12 cellular contexts compared by ENCODE assay signal in genomic region chr13:97275265-97275664, GRCh38. TPM values are rescaled to one million over a fixed set of nuclear protein-coding genes. Genes with fewer than 3 reads are reported as not detected.
DNase-seq lines count a peak whose midpoint lies in the region; ATAC-seq and TF ChIP-seq lines count a peak whose summit lies in the region.
"Had no signal": no experiment of that assay in that cellular context is flagged by ENCODE, and none has a peak within 500 bp of the region (broad histone marks: within the 10 kb centered on the region; RNA-seq: fewer than 3 reads in every experiment).

No MANE protein-coding gene starts in this region.

- peaks cover 9% of the 10 kb centered on the region for H3K4me1 ChIP-seq in prostate gland (replicated peaks)

- H3K27me3 ChIP-seq in prostate gland (replicated peaks; ENCODE audit: insufficient read depth), result no peaks in the 10 kb centered on the region
- H3K27me3 ChIP-seq: SJCRH30, thyroid gland had no signal

- DNase-seq in Right ventricle myocardium inferior (ENCODE audit: missing footprints) (no peak), cardiac septum (ENCODE audit: low spot score) (no peak), dermis blood vessel endothelial cell (peak; percentile 88), memory B cell (ENCODE audit: low spot score in 2 of 2) (no peak), NCI-H1092 (lab: John Stamatoyannopoulos, UW) (no peak), prostate gland (ENCODE audit: low spot score) (no peak)
- DNase-seq: activated T-cell treated with anti-CD3 and anti-CD28 coated beads for 4 hours, posterior cingulate gyrus, SJCRH30, thyroid gland had no signal

- no peak overlapping the region for H3K4me3 ChIP-seq in prostate gland
- H3K4me3 ChIP-seq: SJCRH30, thyroid gland had no signal

- H3K27ac Mint-ChIP-seq in memory B cell, result peak overlapping the region; percentile 36

- peaks cover 34% of the 10 kb centered on the region for H3K4me1 Mint-ChIP-seq in memory B cell

- H3K36me3 Mint-ChIP-seq in memory B cell, result peaks cover 28% of the 10 kb centered on the region

- ATAC-seq in Right ventricle myocardium inferior (peak; percentile 53), memory B cell (ENCODE audit: low read depth) (no peak), GM21423 (IDR thresholded peaks at IDR 0.05; ENCODE audit: unreplicated experiment) (no peak), HG03432 (IDR thresholded peaks at IDR 0.05; ENCODE audit: unreplicated experiment) (no peak)

- H3K27ac ChIP-seq in prostate gland, result peak overlapping the region in 1 of 2 donors; percentile 29
- H3K27ac ChIP-seq: SJCRH30 had no signal

- WGBS in prostate gland, result 23% methylated on average over 4 of the region's 4 CpGs

- H3K9me3 Mint-ChIP-seq in memory B cell, result peaks cover 3% of the 10 kb centered on the region

- H3K27me3 Mint-ChIP-seq in memory B cell, result no peaks in the 10 kb centered on the region

- no peak for TF ChIP-seq CTCF in prostate gland (IDR thresholded peaks at IDR 0.05)

- H3K36me3 ChIP-seq in prostate gland, result no peaks in the 10 kb centered on the region
- H3K36me3 ChIP-seq: thyroid gland had no signal

- no peaks in the 10 kb centered on the region for H3K9me3 ChIP-seq in prostate gland
- H3K9me3 ChIP-seq: SJCRH30, thyroid gland had no signal

- no peak for TF ChIP-seq POLR2A in prostate gland (IDR thresholded peaks at IDR 0.05)

- no peak overlapping the region for H3K4me3 Mint-ChIP-seq in memory B cell

- intact Hi-C loops in Right ventricle myocardium inferior (cut with DNase I) (no loop called here), cardiac septum (cut with DNase I) (no loop called here), prostate gland (cut with DNase I) (loop anchor here (5.0 kb wide), 1 partner anchor 33 kb away; no protein-coding TSS in a partner anchor)

RNA-seq across cellular contexts. Expression of gene MBNL2, which starts 53.1 kb away (rescaled TPM):
- 69.1 TPM for total RNA-seq in Right ventricle myocardium inferior
- total RNA-seq in cardiac septum, result 67.6 TPM
- total RNA-seq in dermis blood vessel endothelial cell, result 78.3 and 90.6 TPM in 2 replicates
- total RNA-seq in prostate gland, result 10 to 100 TPM; 59.1 to 85.7 TPM
